In genomic region chr3:43690400-43691119, GRCh38 we compare ENCODE assay signal across 8 cellular contexts. TPM values are rescaled to one million over a fixed set of nuclear protein-coding genes. Genes with fewer than 3 reads are reported as not detected.
A peak's percentile ranks its signal among the peaks of the same experiment; 100 is the strongest.
DNase-seq lines count a peak whose midpoint lies in the region; FAIRE-seq and TF ChIP-seq lines count a peak whose summit lies in the region.

TSS of gene ABHD5 (plus strand) at chr3:43690938. CDS start at chr3:43690993, 55 bp downstream.

- H3K9me3 Mint-ChIP-seq in neural progenitor cell: peaks cover 2% of the 10 kb centered on the region

- peaks cover 12% of the 10 kb centered on the region for H3K4me1 Mint-ChIP-seq in neural progenitor cell

- FAIRE-seq in H54 (lab: Jason Lieb, UNC): peak; percentile 15

- peaks cover 38% of the 10 kb centered on the region for H3F3A ChIP-seq in neural progenitor cell (ENCODE audit: low read depth)

- peak within 1 kb of the TSS; percentile 77 for H3K27ac Mint-ChIP-seq in neural progenitor cell

- H3K4me1 ChIP-seq in neural progenitor cell: peaks cover 13% of the 10 kb centered on the region

- H3K27me3 Mint-ChIP-seq in neural progenitor cell (ENCODE audit: insufficient read depth, low read depth): no peaks in the 10 kb centered on the region

- H4K20me1 ChIP-seq in neural progenitor cell (ENCODE audit: low read depth): no peaks in the 10 kb centered on the region

- no peaks in the 10 kb centered on the region for H3K36me3 ChIP-seq in neural progenitor cell

- H3K9ac ChIP-seq in neural progenitor cell: peak within 1 kb of the TSS; percentile 62

- no peaks in the 10 kb centered on the region for H3K9me3 ChIP-seq in neural progenitor cell (ENCODE audit: low read depth)

- peaks cover 40% of the 10 kb centered on the region for H3K79me2 ChIP-seq in neural progenitor cell (ENCODE audit: low read depth)

- peaks cover 3% of the 10 kb centered on the region for H3K36me3 Mint-ChIP-seq in neural progenitor cell

- peak within 1 kb of the TSS; percentile 21 for H3K27ac ChIP-seq in neural progenitor cell

- peak within 1 kb of the TSS; percentile 94 for H3K4me3 Mint-ChIP-seq in neural progenitor cell

- in situ Hi-C loops in G401 (cut with HindIII; ENCODE audit: low sequenced_read_pairs): no loop called here

- peak within 1 kb of the TSS; percentile 70 to 75 for H3K4me3 ChIP-seq in foreskin fibroblast (ENCODE audit: low read depth in 1 of 2, low read length in 2 of 2)
- peak within 1 kb of the TSS; percentile 96 for H3K4me3 ChIP-seq in neural progenitor cell

- H2AFZ ChIP-seq in neural progenitor cell (replicated peaks): peak within 1 kb of the TSS; percentile 96

- DNase-seq in G401 (ENCODE audit: low spot score) (peak; percentile 90), H54 (ENCODE audit: insufficient read length, low spot score) (peak; percentile 91), LoVo (ENCODE audit: low spot score) (peak; percentile 94), SIG-M5 (lab: John Stamatoyannopoulos, UW) (peak; percentile 41), activated gamma-delta T cell treated with Interleukin-2 at 50 U/mL for 16 hours (peak; percentile 94), foreskin fibroblast (peak; percentile 95 to 98), neural progenitor cell (ENCODE audit: low spot score) (peak; percentile 99), stromal cell of bone marrow (ENCODE audit: low read depth) (peak; percentile 88)

- peak; percentile 24 for TF ChIP-seq CTCF in foreskin fibroblast (IDR thresholded peaks at IDR 0.05; ENCODE audit: low read depth, low read length)
- peak; percentile 28 for TF ChIP-seq CTCF in neural progenitor cell (IDR thresholded peaks at IDR 0.05)

- H3K27me3 ChIP-seq in neural progenitor cell: no peaks in the 10 kb centered on the region

- H3K4me2 ChIP-seq in neural progenitor cell: peak within 1 kb of the TSS; percentile 78

- peak; percentile 100 for TF ChIP-seq POLR2A in H54 (IDR thresholded peaks at IDR 0.05; ENCODE audit: low read depth, low read length)

RNA-seq across cellular contexts. Expression of gene ABHD5, which starts in this region (rescaled TPM):
- 20.9 and 25.3 TPM in 2 replicates for total RNA-seq in G401 (2014; rRNA removed; shearing (Covaris generic))
- total RNA-seq in neural progenitor cell (ENCODE audit: low replicate concordance): 8.7 and 9.1 TPM in 2 replicates

Comparison
In these comparisons a context has a peak if more than half of its experiments do, and no peak if none do; other contexts are left out.
1. Peak in every context shown above with its lines: DNase-seq, H3K4me3 ChIP-seq and H3K27ac ChIP-seq.
2. DNase-seq: peak in every context shown above with its lines; median percentile 99 in neural progenitor cell; 96 in foreskin fibroblast; 94 in LoVo; 94 in activated gamma-delta T cell treated with Interleukin-2 at 50 U/mL for 16 hours; 91 in H54; 90 in G401; 88 in stromal cell of bone marrow; 41 in SIG-M5.